Comparison of ENCODE assay signal across 12 cellular contexts in the genomic region with DNA sequence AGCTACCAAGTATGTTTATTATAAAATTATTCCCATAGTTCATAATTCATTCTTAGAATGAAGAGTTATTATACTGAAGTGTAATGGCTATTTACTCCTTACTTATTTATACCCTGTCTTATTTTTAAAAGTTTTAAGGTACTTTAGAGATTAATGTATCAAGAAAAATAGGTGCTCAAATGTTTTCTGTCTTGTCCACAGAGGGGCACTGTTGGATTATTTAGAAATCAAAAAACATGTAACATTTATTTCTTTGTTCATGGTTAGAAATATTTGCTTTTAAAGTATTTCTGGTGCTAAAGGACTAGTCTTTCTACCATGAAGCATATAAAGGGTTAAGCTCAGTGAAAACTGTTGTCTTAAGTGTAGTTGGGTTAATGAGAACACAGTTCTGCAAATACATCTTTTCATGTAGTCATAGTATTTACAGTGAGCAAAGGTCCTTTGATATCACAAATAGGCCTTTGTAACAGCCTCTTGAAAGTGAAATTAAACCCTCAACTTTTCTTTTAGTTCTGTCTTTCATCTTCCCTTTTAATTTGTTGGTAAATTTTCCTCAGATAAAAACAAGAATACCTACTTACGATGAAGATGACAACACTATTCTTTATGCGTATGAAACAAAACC. TPM values are rescaled to one million over a fixed set of nuclear protein-coding genes. Genes with fewer than 3 reads are reported as not detected.
DNase-seq lines count a peak whose midpoint lies in the region; ATAC-seq and TF ChIP-seq lines count a peak whose summit lies in the region.
"Had no signal": no experiment of that assay in that cellular context is flagged by ENCODE, and none has a peak within 500 bp of the region (broad histone marks: within the 10 kb centered on the region; RNA-seq: fewer than 3 reads in every experiment).

No MANE protein-coding gene starts in this region.

- peak; percentile 56; the same call in 1 of the 2 replicates for TF ChIP-seq RAD21 in SK-N-SH (IDR thresholded peaks at IDR 0.05; ENCODE audit: low read length)

- H3K27ac ChIP-seq in SK-N-SH (ENCODE audit: low read depth in 2 of 2, low read length in 1 of 2), result no peak overlapping the region
- H3K27ac ChIP-seq in smooth muscle cell (ENCODE audit: low read depth), result no peak overlapping the region

- no peak overlapping the region for H3K4me3 ChIP-seq in SK-N-SH (ENCODE audit: low read depth in 2 of 2, low read length in 1 of 2)
- H3K4me3 ChIP-seq in fibroblast of the aortic adventitia (ENCODE audit: low read depth, low read length), result no peak overlapping the region
- H3K4me3 ChIP-seq in smooth muscle cell, result no peak overlapping the region

- no peaks in the 10 kb centered on the region for H3K9me3 Mint-ChIP-seq in activated T-cell treated with anti-CD3 and anti-CD28 coated beads, Interleukin-2, amount 50 U/mL, for 4 hours
- H3K9me3 Mint-ChIP-seq: mesothelial cell of epicardium had no signal

- POLR2A ChIA-PET in SK-N-SH (lab: Yijun Ruan, JAX), result no interaction called here

- no peaks in the 10 kb centered on the region for H4K20me1 ChIP-seq in SK-N-SH (ENCODE audit: insufficient read depth)
- peaks cover 4% of the 10 kb centered on the region for H4K20me1 ChIP-seq in smooth muscle cell (ENCODE audit: low read depth)

- TF ChIP-seq EP300 in SK-N-SH (IDR thresholded peaks at IDR 0.05; ENCODE audit: borderline replicate concordance in 1 of 2, low read depth in 1 of 2, low read length in 1 of 2), result no peak

- CTCF ChIA-PET in SK-N-SH (lab: Yijun Ruan, JAX), result interaction anchor here (0.7 to 2.9 kb wide), 8 partner anchors 68 to 633 kb away, joined by 3 to 13 read pairs (median 4); no protein-coding TSS in a partner anchor

- H3K4me1 ChIP-seq in SK-N-SH (ENCODE audit: control insufficient read depth in 1 of 2, insufficient read depth in 2 of 2, low read depth in 1 of 2, low read length in 1 of 2), result no peaks in the 10 kb centered on the region
- no peaks in the 10 kb centered on the region for H3K4me1 ChIP-seq in smooth muscle cell (ENCODE audit: low read depth)

- DNase-seq in SK-N-SH (no peak), RKO (ENCODE audit: low spot score) (peak; percentile 26), fibroblast of the aortic adventitia (ENCODE audit: low read depth) (peak; percentile 47), smooth muscle cell (lab: John Stamatoyannopoulos, UW; ENCODE audit: unreplicated experiment) (no peak), hepatic stellate cell (ENCODE audit: low spot score) (no peak)
- no peak for DNase-seq in activated T-cell treated with anti-CD3 and anti-CD28 coated beads, Interleukin-2, amount 50 U/mL, for 4 hours
- DNase-seq: C1 segment of cervical spinal cord; effector memory CD4-positive, alpha-beta T cell; trophoblast cell had no signal

- H3K4me1 Mint-ChIP-seq in activated T-cell treated with anti-CD3 and anti-CD28 coated beads, Interleukin-2, amount 50 U/mL, for 4 hours (ENCODE audit: low read depth), result peaks cover 18% of the 10 kb centered on the region

- H3K9me2 ChIP-seq in SK-N-SH, result no peaks in the 10 kb centered on the region

- peaks cover 17% of the 10 kb centered on the region; the same call in 1 of the 2 replicates for H3K79me2 ChIP-seq in SK-N-SH (ENCODE audit: insufficient read depth)
- H3K79me2 ChIP-seq in smooth muscle cell (ENCODE audit: low read depth), result no peaks in the 10 kb centered on the region

- H2AFZ ChIP-seq in SK-N-SH (ENCODE audit: low read depth), result no peak overlapping the region
- H2AFZ ChIP-seq in smooth muscle cell (ENCODE audit: low read depth), result no peak overlapping the region

- peaks cover 0 to under 1% of the 10 kb centered on the region in 2 experiments for H3K36me3 ChIP-seq in SK-N-SH (replicated peaks in 1 of 2; ENCODE audit: control insufficient read depth in 1 of 2, insufficient read depth in 2 of 2, low read length in 1 of 2)
- no peaks in the 10 kb centered on the region for H3K36me3 ChIP-seq in smooth muscle cell (ENCODE audit: low read depth)

- no peaks in the 10 kb centered on the region for H3F3A ChIP-seq in SK-N-SH (replicated peaks; ENCODE audit: insufficient read depth)
- no peaks in the 10 kb centered on the region for H3F3A ChIP-seq in smooth muscle cell (ENCODE audit: low read depth)

- peak; percentile 69 for TF ChIP-seq CTCF in SK-N-SH (IDR thresholded peaks at IDR 0.05)
- TF ChIP-seq CTCF in fibroblast of the aortic adventitia (IDR thresholded peaks at IDR 0.05; ENCODE audit: insufficient read depth, low read length), result peak; percentile 41
- TF ChIP-seq CTCF in smooth muscle cell (IDR thresholded peaks at IDR 0.05; ENCODE audit: borderline replicate concordance, insufficient read depth, poor library complexity, severe bottlenecking), result peak; percentile 30

- no peak overlapping the region for H3K4me2 ChIP-seq in SK-N-SH
- no peak overlapping the region for H3K4me2 ChIP-seq in smooth muscle cell

- 74% methylated on average over 2 of the region's 2 CpGs for WGBS in SK-N-SH (ENCODE audit: low lambda C conversion rate)
- 92% methylated on average over 2 of the region's 2 CpGs for WGBS in smooth muscle cell (ENCODE audit: low lambda C conversion rate)

- H3K27me3 Mint-ChIP-seq in activated T-cell treated with anti-CD3 and anti-CD28 coated beads, Interleukin-2, amount 50 U/mL, for 4 hours (ENCODE audit: low read depth), result no peaks in the 10 kb centered on the region

- no peaks in the 10 kb centered on the region for H3K9me3 ChIP-seq in SK-N-SH
- H3K9me3 ChIP-seq in smooth muscle cell (replicated peaks; ENCODE audit: low read depth), result peaks cover 3% of the 10 kb centered on the region

- no peak for ATAC-seq in SK-N-SH treated with all-trans-retinoic acid at 6 μM for 48 hours
- ATAC-seq in GM18867 (IDR thresholded peaks at IDR 0.05; ENCODE audit: unreplicated experiment), result no peak
- ATAC-seq in activated T-cell treated with anti-CD3 and anti-CD28 coated beads, Interleukin-2, amount 50 U/mL, for 4 hours, result no peak

- H3K4me3 Mint-ChIP-seq in activated T-cell treated with anti-CD3 and anti-CD28 coated beads, Interleukin-2, amount 50 U/mL, for 4 hours, result no peak overlapping the region
- H3K4me3 Mint-ChIP-seq: mesothelial cell of epicardium had no signal

- no peaks in the 10 kb centered on the region for H3K27me3 ChIP-seq in SK-N-SH (ENCODE audit: insufficient read depth)
- no peaks in the 10 kb centered on the region for H3K27me3 ChIP-seq in smooth muscle cell (ENCODE audit: low read depth)

- H3K36me3 Mint-ChIP-seq in activated T-cell treated with anti-CD3 and anti-CD28 coated beads, Interleukin-2, amount 50 U/mL, for 4 hours (ENCODE audit: insufficient read depth), result no peaks in the 10 kb centered on the region
- H3K36me3 Mint-ChIP-seq: mesothelial cell of epicardium had no signal

- no peak overlapping the region for H3K9ac ChIP-seq in SK-N-SH
- no peak overlapping the region for H3K9ac ChIP-seq in smooth muscle cell (ENCODE audit: low read depth)

TF ChIP-seq in SK-N-SH, 30 proteins besides CTCF, POLR2A, EP300 and RAD21 (continues in another document):
- TF ChIP-seq EZH2phosphoT487 (IDR thresholded peaks at IDR 0.05; ENCODE audit: borderline replicate concordance, low read depth) (no peak), RXRA (IDR thresholded peaks at IDR 0.05; ENCODE audit: borderline replicate concordance, low read depth) (no peak), TEAD4 (IDR thresholded peaks at IDR 0.05; ENCODE audit: borderline replicate concordance, insufficient read depth) (no peak), YY1 (IDR thresholded peaks at IDR 0.05; ENCODE audit: low read depth) (no peak)

TF ChIP-seq in SK-N-SH treated with all-trans-retinoic acid at 6 μM for 48 hours, 23 proteins besides CTCF, POLR2A, EP300 and RAD21:
- TF ChIP-seq ZNF8 (CRISPR knock-in tag; IDR thresholded peaks at IDR 0.05), result no peak
- TF ChIP-seq TCF4 (CRISPR knock-in tag; IDR thresholded peaks at IDR 0.05; ENCODE audit: borderline replicate concordance), result no peak
- no peak for TF ChIP-seq ZC3H10 (CRISPR knock-in tag; IDR thresholded peaks at IDR 0.05)
- no peak for TF ChIP-seq OSR1 (CRISPR knock-in tag; IDR thresholded peaks at IDR 0.05)
- no peak for TF ChIP-seq ZNF70 (CRISPR knock-in tag; IDR thresholded peaks at IDR 0.05)

RNA-seq across cellular contexts. Expression of a gene that starts 7.7 kb away (rescaled TPM):
- 10.7 and 15.7 TPM in 2 replicates for polyA plus RNA-seq in SK-N-SH (2012; rRNA removed)
- polyA plus RNA-seq in SK-N-SH (2012; cell fraction: cytosol; rRNA removed), result 10.8 and 12.6 TPM in 2 replicates
- 18.9 and 42.9 TPM in 2 replicates for polyA plus RNA-seq in SK-N-SH (2012; cell fraction: nucleus; rRNA removed)
- 12.0 and 17.7 TPM in 2 replicates for total RNA-seq in fibroblast of the aortic adventitia (ENCODE audit: low replicate concordance)
- 12.4 and 17.7 TPM in 2 replicates for total RNA-seq in smooth muscle cell
- polyA plus RNA-seq in smooth muscle cell, result 9.8 and 10.8 TPM in 2 replicates
- 1 to 10 TPM; 1.7 to 2.3 (median 2.3) TPM for total RNA-seq in activated T-cell treated with anti-CD3 and anti-CD28 coated beads, Interleukin-2, amount 50 U/mL, for 4 hours

Comparison
In these comparisons a context has a peak if more than half of its experiments do, and no peak if none do; other contexts are left out.
1. DNase-seq: peak in RKO (single experiment) and fibroblast of the aortic adventitia (single experiment); none in SK-N-SH (single experiment), smooth muscle cell (single experiment), hepatic stellate cell (single experiment) and activated T-cell treated with anti-CD3 and anti-CD28 coated beads, Interleukin-2, amount 50 U/mL, for 4 hours (single experiment).
2. Peak in every context shown above with its lines, with median percentiles within 50 percentile points of each other: CTCF ChIP-seq.